ENCODE assay signal across 19 cellular contexts in genomic region chr1:30538906-30539855, GRCh38.
"Had no signal": no experiment of that assay in that cellular context is flagged by ENCODE, and none has a peak within 500 bp of the region (broad histone marks: within the 10 kb centered on the region; RNA-seq: fewer than 3 reads in every experiment).

No MANE protein-coding gene starts in this region.

- H3K4me1 ChIP-seq: gastrocnemius medialis, neural progenitor cell, parathyroid adenoma, sigmoid colon, stomach, transverse colon had no signal

- DNase-seq: central memory CD4-positive, alpha-beta T cell; cortex of kidney; dorsolateral prefrontal cortex; effector memory CD4-positive, alpha-beta T cell; gastrocnemius medialis; mesendoderm; naive thymus-derived CD4-positive, alpha-beta T cell; occipital lobe; sigmoid colon; stimulated activated CD4-positive, alpha-beta T cell treated with anti-CD3 and anti-CD28 coated beads, Interleukin-12 subunit alpha, Interleukin-12 subunit beta, amount 100 ng/mL, for 4 hours; stimulated activated naive CD4-positive, alpha-beta T cell; stomach; substantia nigra; transverse colon had no signal

- H3K27ac ChIP-seq: dorsolateral prefrontal cortex, gastrocnemius medialis, neural progenitor cell, parathyroid adenoma, sigmoid colon, skin epidermis, stomach, thoracic aorta, transverse colon had no signal

- ATAC-seq: esophagus mucosa; gastrocnemius medialis; naive thymus-derived CD4-positive, alpha-beta T cell had no signal

- H3K27me3 ChIP-seq: gastrocnemius medialis, neural progenitor cell, sigmoid colon, transverse colon had no signal

- H3K4me3 ChIP-seq: dorsolateral prefrontal cortex, gastrocnemius medialis, neural progenitor cell, sigmoid colon, skin epidermis, stomach, thoracic aorta, transverse colon had no signal

- H3K36me3 ChIP-seq: gastrocnemius medialis, neural progenitor cell, sigmoid colon, stomach, thoracic aorta, transverse colon had no signal

- H3K9me3 ChIP-seq: gastrocnemius medialis, sigmoid colon, thoracic aorta, transverse colon had no signal
